In genomic region chr1:183808296-183809027, GRCh38 we compare ENCODE assay signal across 17 cellular contexts. TPM values are rescaled to one million over a fixed set of nuclear protein-coding genes. Genes with fewer than 3 reads are reported as not detected.
DNase-seq lines count a peak whose midpoint lies in the region; ATAC-seq and TF ChIP-seq lines count a peak whose summit lies in the region.
"Had no signal": no experiment of that assay in that cellular context is flagged by ENCODE, and none has a peak within 500 bp of the region (broad histone marks: within the 10 kb centered on the region; RNA-seq: fewer than 3 reads in every experiment).

No MANE protein-coding gene starts in this region.

- intact Hi-C loops in adrenal gland (cut with DNase I) (no loop called here), spleen (cut with DNase I; ENCODE audit: low total_unique reads) (no loop called here)

- peak overlapping the region in 3 of 5 donors; percentile 35 to 91 (median 57) for H3K27ac ChIP-seq in adrenal gland
- H3K27ac ChIP-seq in gastroesophageal sphincter = peak overlapping the region in 3 of 4 donors; percentile 46 to 92 (median 86)
- peak overlapping the region in 6 of 8 donors; percentile 25 to 89 (median 85) for H3K27ac ChIP-seq in spleen
- no peak overlapping the region for H3K27ac ChIP-seq in Peyer's patch

- no peak for TF ChIP-seq EP300 in gastroesophageal sphincter (IDR thresholded peaks at IDR 0.05)

- WGBS in adrenal gland, 4 donors = 54 to 66% (median 63%) methylated on average over 2 of the region's 2 CpGs
- WGBS in gastroesophageal sphincter (ENCODE audit: low coverage in 1 of 2), 2 donors = 93% methylated on average over 2 of the region's 2 CpGs; no CpG with 5 or more reads in 1 of the 2 donors
- 41 to 73% (median 71%) methylated on average over 2 of the region's 2 CpGs for WGBS in spleen, 5 donors

- H3K27me3 ChIP-seq in adrenal gland (no peaks in the 10 kb centered on the region), gastroesophageal sphincter (no peaks in the 10 kb centered on the region), spleen (replicated peaks in 1 of 7) (peaks cover 0 to 25% (median 4%) of the 10 kb centered on the region in 7 donors), Peyer's patch (no peaks in the 10 kb centered on the region)
- H3K27me3 ChIP-seq: esophagus squamous epithelium had no signal

- peaks cover 36 to 70% of the 10 kb centered on the region in 2 donors for H3K4me1 ChIP-seq in adrenal gland (replicated peaks in 1 of 2)
- peaks cover 17 to 80% (median 28%) of the 10 kb centered on the region in 3 donors for H3K4me1 ChIP-seq in gastroesophageal sphincter
- H3K4me1 ChIP-seq in spleen = peaks cover 0 to 88% (median 29%) of the 10 kb centered on the region in 6 donors
- H3K4me1 ChIP-seq in Peyer's patch = peaks cover 0 to 26% (median 2%) of the 10 kb centered on the region in 4 donors

- TF ChIP-seq CTCF in GM12875 (IDR thresholded peaks at IDR 0.05; ENCODE audit: borderline replicate concordance, insufficient read depth, low read depth, low read length) (no peak), adrenal gland (IDR thresholded peaks at IDR 0.05) (no peak), gastroesophageal sphincter (IDR thresholded peaks at IDR 0.05) (no peak), spleen (IDR thresholded peaks at IDR 0.05 in 8 of 11, conservative IDR thresholded peaks at IDR 0.05 in 3 of 11) (no peak), Peyer's patch (IDR thresholded peaks at IDR 0.05) (no peak)

- H3K9me3 ChIP-seq in adrenal gland (replicated peaks in 1 of 3) (no peaks in the 10 kb centered on the region), gastroesophageal sphincter (no peaks in the 10 kb centered on the region), spleen (no peaks in the 10 kb centered on the region), Peyer's patch (no peaks in the 10 kb centered on the region)
- H3K9me3 ChIP-seq: esophagus squamous epithelium, mucosa of descending colon had no signal

- ATAC-seq in gastroesophageal sphincter = no peak
- ATAC-seq: mucosa of descending colon, Right ventricle myocardium inferior had no signal

- H3K36me3 ChIP-seq in adrenal gland (replicated peaks in 1 of 2) (no peaks in the 10 kb centered on the region), gastroesophageal sphincter (no peaks in the 10 kb centered on the region), spleen (no peaks in the 10 kb centered on the region), Peyer's patch (no peaks in the 10 kb centered on the region)
- H3K36me3 ChIP-seq: esophagus squamous epithelium had no signal

- no peak for DNase-seq in adrenal gland
- DNase-seq in spleen = no peak
- DNase-seq in activated CD4-positive, alpha-beta T cell treated with anti-CD3 and anti-CD28 coated beads, Interleukin-2, amount 50 U/mL, for 4 hours = no peak
- DNase-seq in Peyer's patch = no peak
- no peak for DNase-seq in NCI-H187 treated with DMSO at 0.1 percent for 48 hours (lab: John Stamatoyannopoulos, UW)
- DNase-seq in NCI-H2029 treated with DMSO at 0.1 percent for 48 hours (lab: John Stamatoyannopoulos, UW) = no peak
- DNase-seq: activated naive CD4-positive, alpha-beta T cell treated with anti-CD3 and anti-CD28 coated beads for 36 hours; CD4-positive, alpha-beta T cell; esophagus squamous epithelium; mucosa of descending colon; NCI-H1694; NCI-H748 treated with DMSO at 0.1 percent for 48 hours; stimulated activated CD4-positive, alpha-beta T cell treated with anti-CD3 and anti-CD28 coated beads, Interleukin-4, amount 100 ng/mL, for 24 hours; stimulated activated naive CD4-positive, alpha-beta T cell treated with Interleukin-2 at 50 U/mL for 16 hours had no signal

- peak overlapping the region; percentile 21 for H3K4me3 ChIP-seq in GM12875 (ENCODE audit: low read depth, low read length)
- H3K4me3 ChIP-seq in adrenal gland = peak overlapping the region in 1 of 4 donors; percentile 93
- H3K4me3 ChIP-seq in gastroesophageal sphincter = peak overlapping the region in 1 of 2 donors; percentile 73
- peak overlapping the region in 5 of 8 donors; percentile 1 to 74 (median 50) for H3K4me3 ChIP-seq in spleen
- H3K4me3 ChIP-seq in Peyer's patch = no peak overlapping the region
- H3K4me3 ChIP-seq: mucosa of descending colon had no signal

- TF ChIP-seq POLR2A in adrenal gland (IDR thresholded peaks at IDR 0.05) (no peak), gastroesophageal sphincter (IDR thresholded peaks at IDR 0.05) (no peak), spleen (IDR thresholded peaks at IDR 0.05) (no peak), Peyer's patch (IDR thresholded peaks at IDR 0.05) (no peak)

RNA-seq across cellular contexts. Expression of gene RGL1, which starts 3.5 kb away (rescaled TPM):
- total RNA-seq in adrenal gland (10 to 100 TPM; 30.5 to 76.9 (median 55.2) TPM), gastroesophageal sphincter (10 to 100 TPM; 31.3 to 57.8 (median 38.9) TPM), spleen (100 to 1,000 TPM in 4 of 7 donors, 10 to 100 TPM in 3; 66.7 to 126 (median 102) TPM), Peyer's patch (10 to 100 TPM in 3 of 4 donors, 1 to 10 TPM in 1; 8.9 to 32.2 (median 13.2) TPM)
- polyA plus RNA-seq in adrenal gland (10 to 100 TPM; 15.5 to 28.1 (median 18.6) TPM), spleen (10 to 100 TPM; 14.3 to 30.2 (median 14.8) TPM)

Comparison
In these comparisons a context has a peak if more than half of its experiments do, and no peak if none do; other contexts are left out.
1. H3K4me3 ChIP-seq: peak in GM12875 (single experiment) and spleen (5 of 8); none in Peyer's patch (0 of 4).
2. H3K27ac ChIP-seq: peak in adrenal gland (3 of 5), gastroesophageal sphincter (3 of 4) and spleen (6 of 8); none in Peyer's patch (0 of 4).